14 cellular contexts compared by ENCODE assay signal in genomic region chr22:22037740-22038139, GRCh38. TPM values are rescaled to one million over a fixed set of nuclear protein-coding genes. Genes with fewer than 3 reads are reported as not detected.
DNase-seq lines count a peak whose midpoint lies in the region; ATAC-seq and TF ChIP-seq lines count a peak whose summit lies in the region.
"Had no signal": no experiment of that assay in that cellular context is flagged by ENCODE, and none has a peak within 500 bp of the region (broad histone marks: within the 10 kb centered on the region; RNA-seq: fewer than 3 reads in every experiment).

No MANE protein-coding gene starts in this region.

- no peaks in the 10 kb centered on the region for H3K9me2 ChIP-seq in hepatocyte (replicated peaks; ENCODE audit: insufficient read depth)

- no peaks in the 10 kb centered on the region for H4K20me1 ChIP-seq in hepatocyte (ENCODE audit: insufficient read depth, poor library complexity, severe bottlenecking)

- no peaks in the 10 kb centered on the region for H3K27me3 Mint-ChIP-seq in activated B cell treated with CpG ODN at 0.5 μM for 24 hours

- H3K36me3 Mint-ChIP-seq in activated B cell treated with CpG ODN at 0.5 μM for 24 hours (ENCODE audit: low read depth) = no peaks in the 10 kb centered on the region
- H3K36me3 Mint-ChIP-seq: CD14-positive monocyte had no signal

- H3K4me1 ChIP-seq in hepatocyte (ENCODE audit: insufficient read depth) = peaks cover 10% of the 10 kb centered on the region
- H3K4me1 ChIP-seq: heart left ventricle had no signal

- POLR2A ChIA-PET in activated B cell treated with CpG ODN at 0.5 μM for 24 hours (lab: Charles Lee) = interaction anchor here (1.0 to 2.1 kb wide), 4 partner anchors 61 to 130 kb away, joined by 3 to 7 read pairs (median 3); no protein-coding TSS in a partner anchor

- ATAC-seq in activated B cell treated with CpG ODN at 0.5 μM for 24 hours (ENCODE audit: low read depth) (peak; percentile 19), GM21825 (IDR thresholded peaks at IDR 0.05; ENCODE audit: unreplicated experiment) (no peak), HG02870 (IDR thresholded peaks at IDR 0.05; ENCODE audit: unreplicated experiment) (no peak)

- 46% methylated on average over 1 of the region's 1 CpG for WGBS in hepatocyte (ENCODE audit: low lambda C conversion rate, missing lambda C conversion rate)

- DNase-seq in AG20443 (ENCODE audit: low spot score) = peak; percentile 27
- DNase-seq in HS-27A (ENCODE audit: low read depth) = peak; percentile 30
- DNase-seq in activated B cell treated with CpG ODN at 0.5 μM for 24 hours = no peak
- DNase-seq in hepatocyte (ENCODE audit: low spot score) = peak; percentile 62
- DNase-seq in cardiac septum (ENCODE audit: low spot score) = no peak
- no peak for DNase-seq in LoVo (ENCODE audit: low spot score)
- DNase-seq: effector CD4-positive, alpha-beta T cell; heart left ventricle; NCI-H2081; stimulated activated naive CD4-positive, alpha-beta T cell treated with Interleukin-2 at 50 U/mL for 16 hours had no signal

- TF ChIP-seq CTCF in activated B cell treated with CpG ODN at 0.5 μM for 24 hours (IDR thresholded peaks at IDR 0.05) (no peak), hepatocyte (IDR thresholded peaks at IDR 0.05; ENCODE audit: poor library complexity) (no peak)

- H3K27ac Mint-ChIP-seq in activated B cell treated with CpG ODN at 0.5 μM for 24 hours = peak overlapping the region; percentile 86
- H3K27ac Mint-ChIP-seq: CD14-positive monocyte had no signal

- no peaks in the 10 kb centered on the region for H3K9me3 ChIP-seq in hepatocyte (ENCODE audit: low read depth)
- H3K9me3 ChIP-seq: heart left ventricle had no signal

- H3K4me3 ChIP-seq in hepatocyte = no peak overlapping the region
- H3K4me3 ChIP-seq: heart left ventricle had no signal

- H3K79me2 ChIP-seq in hepatocyte = no peaks in the 10 kb centered on the region

- peak overlapping the region; percentile 29 for H3K4me3 Mint-ChIP-seq in activated B cell treated with CpG ODN at 0.5 μM for 24 hours
- H3K4me3 Mint-ChIP-seq: CD14-positive monocyte had no signal

- no peaks in the 10 kb centered on the region for H3K36me3 ChIP-seq in hepatocyte (replicated peaks; ENCODE audit: insufficient read depth, low read depth)
- H3K36me3 ChIP-seq: heart left ventricle had no signal

- H3K27me3 ChIP-seq in hepatocyte = peaks cover 8% of the 10 kb centered on the region
- H3K27me3 ChIP-seq: heart left ventricle had no signal

- intact Hi-C loops in activated B cell treated with CpG ODN at 0.5 μM for 24 hours (cut with micrococcal nuclease) = loop anchor here (10.0 kb wide), 1 partner anchor 687 kb away; no protein-coding TSS in a partner anchor
- intact Hi-C loops in cardiac septum (cut with DNase I) = no loop called here

- no peak overlapping the region for H2AFZ ChIP-seq in hepatocyte

- H3K4me1 Mint-ChIP-seq in activated B cell treated with CpG ODN at 0.5 μM for 24 hours = peaks cover 86% of the 10 kb centered on the region

- no peak overlapping the region for H3K4me2 ChIP-seq in hepatocyte

- CTCF ChIA-PET in activated B cell treated with CpG ODN at 0.5 μM for 24 hours (lab: Charles Lee) = interaction anchor here (1.3 kb wide), 2 partner anchors 66 to 73 kb away, joined by 3 to 7 read pairs; no protein-coding TSS in a partner anchor

- H3K9me3 Mint-ChIP-seq in activated B cell treated with CpG ODN at 0.5 μM for 24 hours = peaks cover 2% of the 10 kb centered on the region

- H3K27ac ChIP-seq in hepatocyte = peak overlapping the region; percentile 23
- H3K27ac ChIP-seq: heart left ventricle, RWPE1 had no signal

RNA-seq across cellular contexts. Expression of gene TOP3B, which starts 55.2 kb away (rescaled TPM):
- total RNA-seq in activated B cell treated with CpG ODN at 0.5 μM for 24 hours = 60.4 and 83.4 TPM in 2 replicates
- 23.5 and 26.6 TPM in 2 replicates for total RNA-seq in hepatocyte
- polyA plus RNA-seq in hepatocyte = 30.8 and 45.6 TPM in 2 replicates
- total RNA-seq in cardiac septum = 13.1 TPM

Comparison
In these comparisons a context has a peak if more than half of its experiments do, and no peak if none do; other contexts are left out.
1. DNase-seq: peak in AG20443 (single experiment), HS-27A (single experiment) and hepatocyte (single experiment); none in activated B cell treated with CpG ODN at 0.5 μM for 24 hours (single experiment), cardiac septum (single experiment) and LoVo (single experiment).